In the genomic region with DNA sequence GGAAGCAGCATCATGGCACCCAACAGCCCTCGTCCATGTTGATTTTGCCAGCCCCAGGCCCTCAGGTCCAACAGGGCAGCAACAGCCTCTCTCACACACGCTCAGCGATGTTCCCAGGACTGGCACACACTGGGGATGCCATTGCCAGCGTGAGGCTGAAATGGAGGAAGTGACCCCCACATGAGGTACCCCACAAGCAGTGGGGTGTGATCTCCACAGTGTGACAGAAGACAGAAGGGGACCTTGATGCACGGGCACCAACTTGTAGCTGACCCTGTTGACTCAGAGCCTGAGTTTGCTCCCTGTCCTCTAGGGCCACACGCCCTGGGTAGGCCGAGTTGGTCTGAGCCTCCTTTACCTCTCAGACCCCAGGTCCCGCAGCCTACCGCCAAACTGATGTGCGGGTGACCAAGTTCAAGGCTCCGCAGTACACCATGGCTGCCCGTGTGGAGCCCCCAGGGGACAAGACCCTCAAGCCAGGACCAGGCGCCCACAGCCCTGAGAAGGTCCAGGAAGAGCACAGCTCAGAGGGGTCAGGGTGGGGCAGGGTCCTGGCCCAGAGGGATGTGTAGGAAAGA, we compare ENCODE assay signal across 2 cellular contexts.
TF ChIP-seq lines count a peak whose summit lies in the region.

No MANE protein-coding gene starts in this region.

TF ChIP-seq in SK-N-SH treated with all-trans-retinoic acid at 6 μM for 48 hours, 23 proteins besides CTCF, POLR2A, EP300 and RAD21:
- TF ChIP-seq GLIS3 (CRISPR knock-in tag; IDR thresholded peaks at IDR 0.05) (no peak), ESRRG (CRISPR knock-in tag; IDR thresholded peaks at IDR 0.05) (no peak), RARB (CRISPR knock-in tag; IDR thresholded peaks at IDR 0.05) (no peak)
- TF ChIP-seq, protein P1, sequence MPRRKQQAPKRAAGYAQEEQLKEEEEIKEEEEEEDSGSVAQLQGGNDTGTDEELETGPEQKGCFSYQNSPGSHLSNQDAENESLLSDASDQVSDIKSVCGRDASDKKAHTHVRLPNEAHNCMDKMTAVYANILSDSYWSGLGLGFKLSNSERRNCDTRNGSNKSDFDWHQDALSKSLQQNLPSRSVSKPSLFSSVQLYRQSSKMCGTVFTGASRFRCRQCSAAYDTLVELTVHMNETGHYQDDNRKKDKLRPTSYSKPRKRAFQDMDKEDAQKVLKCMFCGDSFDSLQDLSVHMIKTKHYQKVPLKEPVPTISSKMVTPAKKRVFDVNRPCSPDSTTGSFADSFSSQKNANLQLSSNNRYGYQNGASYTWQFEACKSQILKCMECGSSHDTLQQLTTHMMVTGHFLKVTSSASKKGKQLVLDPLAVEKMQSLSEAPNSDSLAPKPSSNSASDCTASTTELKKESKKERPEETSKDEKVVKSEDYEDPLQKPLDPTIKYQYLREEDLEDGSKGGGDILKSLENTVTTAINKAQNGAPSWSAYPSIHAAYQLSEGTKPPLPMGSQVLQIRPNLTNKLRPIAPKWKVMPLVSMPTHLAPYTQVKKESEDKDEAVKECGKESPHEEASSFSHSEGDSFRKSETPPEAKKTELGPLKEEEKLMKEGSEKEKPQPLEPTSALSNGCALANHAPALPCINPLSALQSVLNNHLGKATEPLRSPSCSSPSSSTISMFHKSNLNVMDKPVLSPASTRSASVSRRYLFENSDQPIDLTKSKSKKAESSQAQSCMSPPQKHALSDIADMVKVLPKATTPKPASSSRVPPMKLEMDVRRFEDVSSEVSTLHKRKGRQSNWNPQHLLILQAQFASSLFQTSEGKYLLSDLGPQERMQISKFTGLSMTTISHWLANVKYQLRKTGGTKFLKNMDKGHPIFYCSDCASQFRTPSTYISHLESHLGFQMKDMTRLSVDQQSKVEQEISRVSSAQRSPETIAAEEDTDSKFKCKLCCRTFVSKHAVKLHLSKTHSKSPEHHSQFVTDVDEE (CRISPR knock-in tag; IDR thresholded peaks at IDR 0.05): no peak

TF ChIP-seq in SK-N-SH, 30 proteins besides CTCF, POLR2A, EP300 and RAD21:
- TF ChIP-seq SMC3 (IDR thresholded peaks at IDR 0.05; ENCODE audit: low read depth, low read length) (no peak), MAX (IDR thresholded peaks at IDR 0.05; ENCODE audit: low read depth) (no peak), TEAD4 (IDR thresholded peaks at IDR 0.05; ENCODE audit: borderline replicate concordance, insufficient read depth) (no peak), MEF2A (IDR thresholded peaks at IDR 0.05; ENCODE audit: borderline replicate concordance, low read depth) (no peak)
